Comparison of ENCODE assay signal across 8 cellular contexts in the genomic region with DNA sequence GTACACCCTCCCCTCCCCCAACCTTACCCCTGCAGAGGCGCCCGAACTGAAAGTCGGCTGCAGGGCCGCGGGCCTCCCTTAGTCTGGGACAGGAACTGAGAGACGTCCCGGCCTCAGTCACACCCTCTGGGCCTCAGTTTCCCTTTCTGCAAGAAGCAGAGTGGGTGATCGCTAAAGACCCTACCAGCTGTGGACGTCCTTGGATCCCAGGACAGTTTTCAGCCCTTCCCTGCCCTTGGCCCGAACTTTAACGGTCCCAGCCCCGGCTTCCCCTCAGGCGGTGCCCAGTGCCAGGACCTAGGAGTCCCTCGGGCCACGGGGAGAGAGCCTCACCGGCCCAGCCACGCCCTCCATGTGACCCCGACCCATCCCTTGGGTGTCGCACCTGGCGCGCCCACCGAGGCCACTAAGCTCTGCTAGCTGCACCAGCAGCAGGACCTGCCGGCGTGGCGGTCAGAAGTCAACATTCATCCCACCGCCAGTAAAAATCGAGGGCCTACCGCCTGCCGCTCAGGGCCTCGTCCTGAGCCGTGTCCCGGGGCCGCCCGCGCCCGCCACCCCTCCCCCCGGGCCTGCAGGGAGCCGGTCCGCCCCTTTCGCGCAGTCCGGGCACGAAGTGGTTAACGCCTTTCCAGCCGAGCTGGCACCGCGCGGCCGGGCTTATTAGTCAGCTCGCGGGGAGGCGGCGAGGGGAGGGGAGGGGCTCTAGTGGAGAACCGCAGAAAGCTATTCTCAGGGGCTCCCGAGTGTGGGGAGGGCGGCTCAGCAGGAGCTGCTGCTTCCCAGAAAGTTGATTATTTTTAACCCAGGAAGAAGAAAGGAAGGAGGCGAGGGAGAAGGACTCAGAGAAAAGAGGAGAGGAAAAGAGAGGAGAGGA.
DNase-seq lines count a peak whose midpoint lies in the region; ATAC-seq and TF ChIP-seq lines count a peak whose summit lies in the region.

No MANE protein-coding gene starts in this region.

- peak overlapping the region; percentile 97 for H3K4me2 ChIP-seq in OCI-LY3 (ENCODE audit: low read length)

- H3K79me2 ChIP-seq in OCI-LY3 (ENCODE audit: low read length) = no peaks in the 10 kb centered on the region

- peak overlapping the region; percentile 81 for H3K4me3 Mint-ChIP-seq in activated T-cell treated with anti-CD3 and anti-CD28 coated beads, Interleukin-2, amount 50 U/mL, for 4 hours

- no peak overlapping the region for H3K27ac ChIP-seq in OCI-LY3 (ENCODE audit: low read length)

- H3K9me3 ChIP-seq in OCI-LY3 (ENCODE audit: insufficient read depth, low read length) = no peaks in the 10 kb centered on the region
- no peaks in the 10 kb centered on the region for H3K9me3 ChIP-seq in mucosa of descending colon

- TF ChIP-seq CTCF in OCI-LY3 (IDR thresholded peaks at IDR 0.05; ENCODE audit: low read depth, low read length) (no peak), epithelial cell of proximal tubule (conservative IDR thresholded peaks at IDR 0.05; ENCODE audit: low read depth, low read length) (no peak), mucosa of descending colon (IDR thresholded peaks at IDR 0.05) (no peak)

- peaks cover 3% of the 10 kb centered on the region for H3K36me3 Mint-ChIP-seq in activated T-cell treated with anti-CD3 and anti-CD28 coated beads, Interleukin-2, amount 50 U/mL, for 4 hours (ENCODE audit: insufficient read depth)

- no peaks in the 10 kb centered on the region for H3K27me3 ChIP-seq in OCI-LY3 (ENCODE audit: low read depth, low read length)

- peak; percentile 83 to 85 for ATAC-seq in activated T-cell treated with anti-CD3 and anti-CD28 coated beads, Interleukin-2, amount 50 U/mL, for 4 hours
- ATAC-seq in mucosa of descending colon = peak; percentile 61
- ATAC-seq in GM21381 (IDR thresholded peaks at IDR 0.05; ENCODE audit: unreplicated experiment) = no peak

- H3K27me3 Mint-ChIP-seq in activated T-cell treated with anti-CD3 and anti-CD28 coated beads, Interleukin-2, amount 50 U/mL, for 4 hours (ENCODE audit: low read depth) = no peaks in the 10 kb centered on the region

- H3K9me3 Mint-ChIP-seq in activated T-cell treated with anti-CD3 and anti-CD28 coated beads, Interleukin-2, amount 50 U/mL, for 4 hours = no peaks in the 10 kb centered on the region

- H3K4me3 ChIP-seq in OCI-LY3 (ENCODE audit: low read length) (peak overlapping the region; percentile 86), epithelial cell of proximal tubule (ENCODE audit: low read depth, low read length) (peak overlapping the region; percentile 69), mucosa of descending colon (peak overlapping the region; percentile 27)

- peak overlapping the region; percentile 77 for H3K9ac ChIP-seq in OCI-LY3 (ENCODE audit: low read length)

- DNase-seq in AG20443 (ENCODE audit: low spot score) (peak; percentile 91), HK-2 (ENCODE audit: unreplicated experiment) (peak; percentile 97), epithelial cell of proximal tubule (ENCODE audit: low read depth) (no peak), mucosa of descending colon (peak; percentile 90 to 93 (median 93))
- peak; percentile 85 for DNase-seq in activated T-cell treated with anti-CD3 and anti-CD28 coated beads, Interleukin-2, amount 50 U/mL, for 4 hours
- peak; percentile 72 to 76 for DNase-seq in stimulated activated CD8-positive, alpha-beta memory T cell treated with anti-CD3 and anti-CD28 coated beads, Interleukin-15, amount 100 ng/mL, for 4 hours (ENCODE audit: low read depth in 2 of 2)

- H4K20me1 ChIP-seq in OCI-LY3 (ENCODE audit: insufficient read depth, low read length) = no peaks in the 10 kb centered on the region

- no peaks in the 10 kb centered on the region for H3K36me3 ChIP-seq in OCI-LY3 (replicated peaks; ENCODE audit: low read depth, low read length)
- no peaks in the 10 kb centered on the region for H3K36me3 ChIP-seq in mucosa of descending colon (ENCODE audit: low read depth)

- H2AFZ ChIP-seq in OCI-LY3 (ENCODE audit: low read depth, low read length) = peak overlapping the region; percentile 67; the same call in 1 of the 2 replicates

- peaks cover 31% of the 10 kb centered on the region for H3K4me1 Mint-ChIP-seq in activated T-cell treated with anti-CD3 and anti-CD28 coated beads, Interleukin-2, amount 50 U/mL, for 4 hours (ENCODE audit: low read depth)

- intact Hi-C loops in mucosa of descending colon (cut with DNase I, micrococcal nuclease) = no loop called here

- H3K4me1 ChIP-seq in OCI-LY3 (ENCODE audit: low read length) = peaks cover 5% of the 10 kb centered on the region; the same call in 1 of the 2 replicates
- H3K4me1 ChIP-seq in mucosa of descending colon (ENCODE audit: low read depth) = peaks cover 36% of the 10 kb centered on the region

Comparison
In these comparisons a context has a peak if more than half of its experiments do, and no peak if none do; other contexts are left out.
1. H3K4me3 ChIP-seq: peak in every context shown above with its lines; median percentile 86 in OCI-LY3; 69 in epithelial cell of proximal tubule; 27 in mucosa of descending colon.